Comparison of ENCODE assay signal across 18 cellular contexts in genomic region chr16:6918661-6919060, GRCh38.
DNase-seq lines count a peak whose midpoint lies in the region; ATAC-seq and TF ChIP-seq lines count a peak whose summit lies in the region.
"Had no signal": no experiment of that assay in that cellular context is flagged by ENCODE, and none has a peak within 500 bp of the region (broad histone marks: within the 10 kb centered on the region; RNA-seq: fewer than 3 reads in every experiment).

No MANE protein-coding gene starts in this region.

- TF ChIP-seq CTCF in WERI-Rb-1 (IDR thresholded peaks at IDR 0.05; ENCODE audit: low read depth, low read length), result no peak
- TF ChIP-seq CTCF in thyroid gland (IDR thresholded peaks at IDR 0.05), result no peak

- H3K14ac ChIP-seq in neuronal stem cell (ENCODE audit: low read length), result no peak overlapping the region

- H3K79me1 ChIP-seq in neuronal stem cell (ENCODE audit: low read depth, low read length), result no peaks in the 10 kb centered on the region

- DNase-seq in DMS79 treated with DMSO at 0.1 percent for 48 hours (lab: John Stamatoyannopoulos, UW), result peak; percentile 43
- DNase-seq in DMS79 (lab: John Stamatoyannopoulos, UW), result no peak
- DNase-seq in NCI-H1694 treated with DMSO at 0.1 percent for 48 hours (lab: John Stamatoyannopoulos, UW), result peak; percentile 63
- peak; percentile 15 for DNase-seq in WERI-Rb-1
- no peak for DNase-seq in neuronal stem cell (ENCODE audit: low spot score)
- no peak for DNase-seq in thyroid gland
- no peak for DNase-seq in NCI-H1105 treated with DMSO at 0.1 percent for 48 hours (lab: John Stamatoyannopoulos, UW)
- DNase-seq: Caco-2; CD4-positive, CD25-positive, alpha-beta regulatory T cell; CD8-positive, alpha-beta T cell; DMS153; H9 had no signal

- no peak overlapping the region for H3K23ac ChIP-seq in neuronal stem cell (ENCODE audit: low read depth, low read length, poor library complexity)

- H3K9me3 ChIP-seq in WERI-Rb-1 (ENCODE audit: severe bottlenecking) (no peaks in the 10 kb centered on the region), neuronal stem cell (replicated peaks in 1 of 2; ENCODE audit: control insufficient read depth in 2 of 2, insufficient read depth in 1 of 2, low read depth in 1 of 2, low read length in 2 of 2) (no peaks in the 10 kb centered on the region), thyroid gland (no peaks in the 10 kb centered on the region)
- H3K9me3 ChIP-seq: BLaER1, Caco-2 had no signal

- no peak overlapping the region for H2BK12ac ChIP-seq in neuronal stem cell (ENCODE audit: low read length)

- no peak overlapping the region for H3K4ac ChIP-seq in neuronal stem cell (ENCODE audit: low read length)

- H3K4me1 ChIP-seq in neuronal stem cell (ENCODE audit: control insufficient read depth in 2 of 2, insufficient read depth in 1 of 2, low read depth in 1 of 2, low read length in 2 of 2) (peaks cover 0 to 1% of the 10 kb centered on the region in 2 donors), thyroid gland (no peaks in the 10 kb centered on the region)
- H3K4me1 ChIP-seq: BLaER1, Caco-2 had no signal

- H3K4me2 ChIP-seq in neuronal stem cell (ENCODE audit: insufficient read depth, low read length, poor library complexity, severe bottlenecking), result no peak overlapping the region
- H3K4me2 ChIP-seq: BLaER1, GM23338 had no signal

- H4K8ac ChIP-seq in neuronal stem cell (ENCODE audit: low read depth, low read length), result no peak overlapping the region

- H4K91ac ChIP-seq in neuronal stem cell (ENCODE audit: low read depth, low read length, poor library complexity), result no peak overlapping the region

- no peak overlapping the region for H3K4me3 ChIP-seq in WERI-Rb-1 (ENCODE audit: low read depth, low read length)
- H3K4me3 ChIP-seq in neuronal stem cell (ENCODE audit: low read length in 2 of 2), result no peak overlapping the region
- H3K4me3 ChIP-seq in thyroid gland (replicated peaks in 1 of 3), result no peak overlapping the region
- H3K4me3 ChIP-seq: BLaER1, GM23338 had no signal

- H3K27ac ChIP-seq in WERI-Rb-1 (no peak overlapping the region), neuronal stem cell (replicated peaks; ENCODE audit: low read length) (no peak overlapping the region), thyroid gland (no peak overlapping the region)
- H3K27ac ChIP-seq: 22Rv1, BLaER1, C4-2B had no signal

- H3K18ac ChIP-seq in neuronal stem cell (ENCODE audit: low read length), result peak overlapping the region; percentile 54

- no CpG with 5 or more reads among the region's 7 CpGs for WGBS in neuronal stem cell (ENCODE audit: extremely low coverage in 2 of 2, insufficient read length in 2 of 2, insufficient replicate concordance in 1 of 2), 2 donors
- 87 to 92% methylated on average over 7 of the region's 7 CpGs for WGBS in thyroid gland, 2 donors

- H3K36me3 ChIP-seq in WERI-Rb-1 (no peaks in the 10 kb centered on the region), neuronal stem cell (replicated peaks in 1 of 2; ENCODE audit: control insufficient read depth in 2 of 2, insufficient read depth in 2 of 2, low read length in 2 of 2) (no peaks in the 10 kb centered on the region), thyroid gland (no peaks in the 10 kb centered on the region)
- H3K36me3 ChIP-seq: BLaER1 had no signal

- no peaks in the 10 kb centered on the region for H3K27me3 ChIP-seq in WERI-Rb-1 (ENCODE audit: insufficient read depth, low read depth, severe bottlenecking)
- H3K27me3 ChIP-seq in neuronal stem cell (ENCODE audit: control insufficient read depth in 3 of 3, insufficient read depth in 3 of 3, low read depth in 1 of 3, low read length in 3 of 3), result no peaks in the 10 kb centered on the region
- no peaks in the 10 kb centered on the region for H3K27me3 ChIP-seq in thyroid gland
- H3K27me3 ChIP-seq: BLaER1 had no signal

- TF ChIP-seq POLR2A in thyroid gland (IDR thresholded peaks at IDR 0.05), result no peak

- H2AFZ ChIP-seq in neuronal stem cell (ENCODE audit: low read length), result no peak overlapping the region
- H2AFZ ChIP-seq: GM23338 had no signal

- intact Hi-C loops in thyroid gland (cut with DNase I), result no loop called here

- no peak overlapping the region for H2AK5ac ChIP-seq in neuronal stem cell (ENCODE audit: low read depth, low read length)

- no peak overlapping the region for H3K9ac ChIP-seq in neuronal stem cell (ENCODE audit: low read depth, low read length, poor library complexity)
- H3K9ac ChIP-seq: BLaER1 had no signal

- H2BK5ac ChIP-seq in neuronal stem cell (ENCODE audit: low read length), result no peak overlapping the region

- no peak overlapping the region for H2BK120ac ChIP-seq in neuronal stem cell (ENCODE audit: low read depth, low read length)

- ATAC-seq in GM18907 (IDR thresholded peaks at IDR 0.05; ENCODE audit: unreplicated experiment), result no peak
- ATAC-seq: CD8-positive, alpha-beta T cell; GM23338; HCT116 had no signal

- H2BK15ac ChIP-seq in neuronal stem cell (ENCODE audit: low read length), result no peak overlapping the region

Comparison
In these comparisons a context has a peak if more than half of its experiments do, and no peak if none do; other contexts are left out.
1. DNase-seq: peak in DMS79 treated with DMSO at 0.1 percent for 48 hours (single experiment), NCI-H1694 treated with DMSO at 0.1 percent for 48 hours (single experiment) and WERI-Rb-1 (single experiment); none in DMS79 (single experiment), neuronal stem cell (single experiment), thyroid gland (0 of 2) and NCI-H1105 treated with DMSO at 0.1 percent for 48 hours (single experiment).